10 cellular contexts compared by ENCODE assay signal in genomic region chr6:38713812-38714211, GRCh38. TPM values are rescaled to one million over a fixed set of nuclear protein-coding genes. Genes with fewer than 3 reads are reported as not detected.
A peak's percentile ranks its signal among the peaks of the same experiment; 100 is the strongest.
DNase-seq lines count a peak whose midpoint lies in the region; ATAC-seq and TF ChIP-seq lines count a peak whose summit lies in the region.
"Had no signal": no experiment of that assay in that cellular context is flagged by ENCODE, and none has a peak within 500 bp of the region (broad histone marks: within the 10 kb centered on the region; RNA-seq: fewer than 3 reads in every experiment).

No MANE protein-coding gene starts in this region.

- ATAC-seq in CD8-positive, alpha-beta T cell = peak; percentile 83
- peak; percentile 81 for ATAC-seq in naive thymus-derived CD4-positive, alpha-beta T cell
- ATAC-seq in HG03521 (IDR thresholded peaks at IDR 0.05; ENCODE audit: unreplicated experiment) (no peak), GM19324 (IDR thresholded peaks at IDR 0.05; ENCODE audit: low FRiP score, unreplicated experiment) (no peak)

- no peaks in the 10 kb centered on the region for H3K36me3 Mint-ChIP-seq in CD8-positive, alpha-beta T cell
- H3K36me3 Mint-ChIP-seq in naive thymus-derived CD4-positive, alpha-beta T cell = peaks cover 0 to 13% (median 5%) of the 10 kb centered on the region in 5 donors

- POLR2A ChIA-PET in CD8-positive, alpha-beta T cell (lab: Charles Lee) = interaction anchor here (3.2 kb wide), 1 partner anchor 11 kb away, joined by 24 read pairs; the partner anchor contains the start of gene GLO1
- POLR2A ChIA-PET in naive thymus-derived CD4-positive, alpha-beta T cell (lab: Charles Lee) = interaction anchor here (0.7 to 1.0 kb wide), 2 partner anchors 9 to 895 kb away, joined by 3 read pairs; no protein-coding TSS in a partner anchor

- no peak for TF ChIP-seq CTCF in CD8-positive, alpha-beta T cell (IDR thresholded peaks at IDR 0.05)

- H3K9me3 Mint-ChIP-seq in CD8-positive, alpha-beta T cell = peaks cover 2% of the 10 kb centered on the region
- peaks cover 0 to 5% (median 0%) of the 10 kb centered on the region in 11 donors for H3K9me3 Mint-ChIP-seq in naive thymus-derived CD4-positive, alpha-beta T cell

- peak in 6 of 7 experiments; percentile 26 to 71 (median 52) for DNase-seq in CD8-positive, alpha-beta T cell
- DNase-seq in MV-4-11 (lab: John Stamatoyannopoulos, UW) (peak; percentile 87), Ammon's horn (ENCODE audit: low spot score) (no peak), NCI-H1092 (lab: John Stamatoyannopoulos, UW) (no peak)
- DNase-seq in activated CD8-positive, alpha-beta memory T cell treated with anti-CD3 and anti-CD28 coated beads, Interleukin-2, amount 50 U/mL, for 48 hours = peak; percentile 75
- peak in 2 of 9 donors; percentile 7 to 65 for DNase-seq in naive thymus-derived CD4-positive, alpha-beta T cell

- H3K9me3 ChIP-seq in CD8-positive, alpha-beta T cell (ENCODE audit: low read length) = no peaks in the 10 kb centered on the region
- no peaks in the 10 kb centered on the region for H3K9me3 ChIP-seq in naive thymus-derived CD4-positive, alpha-beta T cell (ENCODE audit: control insufficient read depth in 2 of 3, low read length in 3 of 3)
- H3K9me3 ChIP-seq: tibial nerve had no signal

- H3K4me3 ChIP-seq in CD8-positive, alpha-beta T cell (ENCODE audit: low read depth, low read length) = no peak overlapping the region
- H3K4me3 ChIP-seq in naive thymus-derived CD4-positive, alpha-beta T cell (ENCODE audit: low read length) = no peak overlapping the region
- H3K4me3 ChIP-seq: tibial nerve had no signal

- H3K4me3 Mint-ChIP-seq in CD8-positive, alpha-beta T cell = no peak overlapping the region
- peak overlapping the region in 2 of 10 donors; percentile 67 to 83 for H3K4me3 Mint-ChIP-seq in naive thymus-derived CD4-positive, alpha-beta T cell
- H3K4me3 Mint-ChIP-seq: neural crest cell had no signal

- H3K27me3 Mint-ChIP-seq in CD8-positive, alpha-beta T cell (ENCODE audit: low read depth) = peaks cover 22% of the 10 kb centered on the region
- peaks cover 20 to 51% (median 33%) of the 10 kb centered on the region in 5 donors for H3K27me3 Mint-ChIP-seq in naive thymus-derived CD4-positive, alpha-beta T cell

- peaks cover 20% of the 10 kb centered on the region for H3K4me1 ChIP-seq in CD8-positive, alpha-beta T cell (ENCODE audit: insufficient read depth, low read length)
- peaks cover 5 to 14% of the 10 kb centered on the region in 2 donors for H3K4me1 ChIP-seq in naive thymus-derived CD4-positive, alpha-beta T cell (ENCODE audit: control insufficient read depth in 2 of 2, insufficient read depth in 2 of 2, low read length in 2 of 2)

- CTCF ChIA-PET in CD8-positive, alpha-beta T cell (lab: Charles Lee) = interaction anchor here (1.3 kb wide), 1 partner anchor 11 kb away, joined by 3 read pairs; the partner anchor contains the start of gene GLO1
- CTCF ChIA-PET in naive thymus-derived CD4-positive, alpha-beta T cell (lab: Charles Lee) = interaction anchor here (0.7 kb wide), 1 partner anchor 41 kb away, joined by 5 read pairs; no protein-coding TSS in a partner anchor

- H3K4me1 Mint-ChIP-seq in CD8-positive, alpha-beta T cell (ENCODE audit: low read depth) = peaks cover 19% of the 10 kb centered on the region
- H3K4me1 Mint-ChIP-seq in naive thymus-derived CD4-positive, alpha-beta T cell = peaks cover 11 to 43% (median 20%) of the 10 kb centered on the region in 7 donors
- H3K4me1 Mint-ChIP-seq: neural crest cell had no signal

- intact Hi-C loops in CD8-positive, alpha-beta T cell (cut with DNase I, micrococcal nuclease) = no loop called here
- intact Hi-C loops in naive thymus-derived CD4-positive, alpha-beta T cell (cut with micrococcal nuclease) = loop anchor here (1.0 to 5.0 kb wide), 3 partner anchors 11 to 75 kb away; partner anchors contain the start of genes GLO1 (in 2 of the 2) and BTBD9 (in 1 of the 2)

- H3K27ac ChIP-seq in CD8-positive, alpha-beta T cell (ENCODE audit: low read depth, low read length) = no peak overlapping the region
- no peak overlapping the region for H3K27ac ChIP-seq in naive thymus-derived CD4-positive, alpha-beta T cell (ENCODE audit: low read depth, low read length)
- H3K27ac ChIP-seq: tibial nerve had no signal

- peak overlapping the region; percentile 74 for H3K27ac Mint-ChIP-seq in CD8-positive, alpha-beta T cell
- peak overlapping the region in 1 of 9 donors; percentile 96 for H3K27ac Mint-ChIP-seq in naive thymus-derived CD4-positive, alpha-beta T cell

- H3K27me3 ChIP-seq in CD8-positive, alpha-beta T cell (ENCODE audit: insufficient read depth, low read length) = no peaks in the 10 kb centered on the region
- peaks cover 0 to 6% of the 10 kb centered on the region in 2 donors for H3K27me3 ChIP-seq in naive thymus-derived CD4-positive, alpha-beta T cell (ENCODE audit: control insufficient read depth in 2 of 2, insufficient read depth in 2 of 2, low read length in 2 of 2)

- H3K36me3 ChIP-seq in CD8-positive, alpha-beta T cell (ENCODE audit: insufficient read depth, low read length) = no peaks in the 10 kb centered on the region
- no peaks in the 10 kb centered on the region for H3K36me3 ChIP-seq in naive thymus-derived CD4-positive, alpha-beta T cell (ENCODE audit: control insufficient read depth in 2 of 3, insufficient read depth in 3 of 3, low read length in 3 of 3)
- H3K36me3 ChIP-seq: tibial nerve had no signal

RNA-seq across cellular contexts. Expression of gene DNAH8, which starts 1.3 kb away (rescaled TPM):
- not detected for total RNA-seq in CD8-positive, alpha-beta T cell
- under 1 TPM; 0.02 to 0.15 (median 0.05) TPM for total RNA-seq in naive thymus-derived CD4-positive, alpha-beta T cell
- polyA plus RNA-seq in naive thymus-derived CD4-positive, alpha-beta T cell = not detected

RNA-seq across cellular contexts. Expression of gene GLO1, which starts 10.9 kb away (rescaled TPM):
- 10 to 100 TPM; 23.1 to 23.9 TPM for total RNA-seq in CD8-positive, alpha-beta T cell
- total RNA-seq in naive thymus-derived CD4-positive, alpha-beta T cell = 100 to 1,000 TPM in 1 of 5 experiments, 10 to 100 TPM in 4; 16.0 to 103 (median 22.3) TPM
- 10 to 100 TPM; 68.2 to 97.3 TPM for polyA plus RNA-seq in naive thymus-derived CD4-positive, alpha-beta T cell

Comparison
In these comparisons a context has a peak if more than half of its experiments do, and no peak if none do; other contexts are left out.
1. ATAC-seq: peak in CD8-positive, alpha-beta T cell (single experiment) and naive thymus-derived CD4-positive, alpha-beta T cell (single experiment); none in HG03521 (single experiment) and GM19324 (single experiment).
2. DNase-seq: peak in CD8-positive, alpha-beta T cell (6 of 7), MV-4-11 (single experiment) and activated CD8-positive, alpha-beta memory T cell treated with anti-CD3 and anti-CD28 coated beads, Interleukin-2, amount 50 U/mL, for 48 hours (single experiment); none in Ammon's horn (single experiment) and NCI-H1092 (single experiment).
3. intact Hi-C loops: an anchor here in naive thymus-derived CD4-positive, alpha-beta T cell (1.0 to 5.0 kb wide); none called in CD8-positive, alpha-beta T cell.